ENCODE assay signal across 18 cellular contexts in the genomic region with DNA sequence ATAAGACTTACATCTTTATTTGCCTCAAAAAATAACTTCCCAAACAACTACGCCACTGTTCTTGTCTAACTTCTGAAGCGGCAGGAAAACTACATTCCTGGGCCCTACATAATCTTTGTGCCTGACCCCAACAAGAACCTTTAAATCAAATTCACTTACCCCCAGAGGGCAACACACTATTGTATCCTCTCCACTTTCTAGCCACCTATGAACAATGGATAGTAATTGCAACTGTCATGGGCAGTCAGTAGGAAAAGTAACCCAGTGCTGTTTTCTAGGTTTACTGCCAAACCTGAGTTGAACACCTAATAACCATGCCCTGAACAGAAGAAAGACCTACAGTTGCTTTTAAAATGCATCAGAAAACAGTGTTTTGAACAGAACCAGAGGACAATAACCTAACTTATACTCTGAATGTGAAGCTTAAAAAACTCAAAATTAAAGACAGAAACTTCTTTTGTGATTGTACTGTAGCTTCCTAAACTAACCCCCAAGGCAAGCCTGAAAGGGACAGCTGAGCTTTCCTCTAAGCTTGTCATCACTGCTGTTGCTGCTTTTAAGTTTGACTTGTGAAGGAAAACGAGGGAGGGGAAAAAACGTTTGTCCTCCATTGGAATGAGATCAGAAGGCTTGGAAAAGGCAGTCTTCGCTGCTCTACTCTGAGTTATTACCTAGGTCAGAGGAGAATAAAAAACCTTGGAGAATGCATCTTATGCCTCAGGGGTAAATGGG.
"Had no signal": no experiment of that assay in that cellular context is flagged by ENCODE, and none has a peak within 500 bp of the region (broad histone marks: within the 10 kb centered on the region; RNA-seq: fewer than 3 reads in every experiment).

No MANE protein-coding gene starts in this region.

- H3K4me3 ChIP-seq: colonic mucosa, gastroesophageal sphincter, psoas muscle, spleen, upper lobe of right lung had no signal

- H3K4me1 Mint-ChIP-seq: activated naive CD4-positive, alpha-beta T cell treated with anti-CD3 and anti-CD28 coated beads, Interleukin-2, amount 10 ng/mL, durations not matched to agents 7 days and 5 days; naive B cell had no signal

- H3K9me3 ChIP-seq: colonic mucosa, gastroesophageal sphincter, psoas muscle, spleen, upper lobe of right lung had no signal

- DNase-seq: activated CD4-positive, CD25-positive, alpha-beta regulatory T cell; activated naive CD4-positive, alpha-beta T cell treated with anti-CD3 and anti-CD28 coated beads, Interleukin-2, amount 10 ng/mL, durations not matched to agents 7 days and 5 days; caudate nucleus; colonic mucosa; effector CD8-positive, alpha-beta T cell; midbrain; naive B cell; occipital lobe; psoas muscle; spleen; stimulated activated CD4-positive, alpha-beta T cell treated with anti-CD3 and anti-CD28 coated beads, Interleukin-2, amount 100 ng/mL, for 24 hours; stimulated activated naive CD4-positive, alpha-beta T cell treated with Interleukin-2 at 50 U/mL for 16 hours; T-helper 2 cell; upper lobe of right lung had no signal

- H3K9me3 Mint-ChIP-seq: activated naive CD4-positive, alpha-beta T cell treated with anti-CD3 and anti-CD28 coated beads, Interleukin-2, amount 10 ng/mL, durations not matched to agents 7 days and 5 days; activated T-helper 2 cell treated with anti-CD3 and anti-CD28 coated beads, Interferon-gamma antibody, Interleukin-2, Interleukin-4, amounts not matched to agents 10 μg/mL and 5 μg/mL and 100 μg/mL, durations not matched to agents 14 hours and 24 hours and 36 hours; naive B cell had no signal

- H3K27me3 ChIP-seq: colonic mucosa, gastroesophageal sphincter, spleen, upper lobe of right lung had no signal

- H3K4me3 Mint-ChIP-seq: activated naive CD4-positive, alpha-beta T cell treated with anti-CD3 and anti-CD28 coated beads, Interleukin-2, amount 10 ng/mL, durations not matched to agents 7 days and 5 days; naive B cell had no signal

- H3K27ac ChIP-seq: colonic mucosa, epithelial cell of prostate, gastroesophageal sphincter, psoas muscle, spleen, upper lobe of right lung had no signal

- H3K36me3 ChIP-seq: colonic mucosa, gastroesophageal sphincter, spleen, upper lobe of right lung had no signal

- H3K27me3 Mint-ChIP-seq: activated naive CD4-positive, alpha-beta T cell treated with anti-CD3 and anti-CD28 coated beads, Interleukin-2, amount 10 ng/mL, durations not matched to agents 7 days and 5 days; naive B cell had no signal

- H3K36me3 Mint-ChIP-seq: activated naive CD4-positive, alpha-beta T cell treated with anti-CD3 and anti-CD28 coated beads, Interleukin-2, amount 10 ng/mL, durations not matched to agents 7 days and 5 days; naive B cell had no signal

- H3K27ac Mint-ChIP-seq: activated naive CD4-positive, alpha-beta T cell treated with anti-CD3 and anti-CD28 coated beads, Interleukin-2, amount 10 ng/mL, durations not matched to agents 7 days and 5 days; activated T-helper 2 cell treated with anti-CD3 and anti-CD28 coated beads, Interferon-gamma antibody, Interleukin-2, Interleukin-4, amounts not matched to agents 10 μg/mL and 5 μg/mL and 100 μg/mL, durations not matched to agents 14 hours and 24 hours and 36 hours had no signal

- ATAC-seq: gastroesophageal sphincter, psoas muscle, sciatic nerve, upper lobe of right lung had no signal

- H3K4me1 ChIP-seq: colonic mucosa, psoas muscle, spleen, upper lobe of right lung had no signal
